ENCODE assay signal across 1 cellular context in the genomic region with DNA sequence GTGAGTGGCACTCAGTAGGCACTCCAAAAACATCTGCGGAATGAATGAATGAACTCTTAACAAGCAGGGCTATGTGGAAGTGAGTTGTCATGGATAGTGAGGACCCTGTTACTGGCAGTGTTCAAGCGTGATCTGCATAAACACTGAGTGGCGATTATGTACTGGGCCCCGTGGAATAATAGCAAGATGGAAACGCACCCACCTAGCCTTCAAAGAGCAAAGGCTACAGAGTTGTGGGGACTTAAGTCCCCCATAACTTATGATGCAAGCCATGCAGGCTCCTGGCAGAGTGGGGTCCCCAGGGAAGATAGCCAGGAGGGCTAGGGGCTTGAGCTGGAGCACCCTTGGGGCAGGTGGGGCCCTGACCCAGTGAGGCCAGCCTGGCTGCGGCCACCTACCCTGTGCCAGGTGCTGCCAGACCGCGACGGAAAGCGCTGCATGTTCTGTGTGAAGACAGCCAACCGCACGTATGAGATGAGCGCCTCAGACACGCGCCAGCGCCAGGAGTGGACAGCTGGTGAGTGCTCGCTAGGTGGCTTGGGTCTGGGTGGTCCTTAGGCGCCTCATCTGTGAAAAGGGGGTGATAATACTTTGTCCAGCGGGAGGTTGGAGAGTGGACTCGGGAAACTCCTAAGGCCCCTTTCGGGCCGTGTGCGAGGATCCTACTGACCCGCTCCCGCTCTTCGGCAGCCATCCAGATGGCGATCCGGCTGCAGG.
TF ChIP-seq lines count a peak whose summit lies in the region.

No MANE protein-coding gene starts in this region.

TF ChIP-seq in HepG2, 621 proteins besides CTCF, POLR2A, EP300 and RAD21 (continued from another document and continues in another):
- TF ChIP-seq DNMT3B (CRISPR knock-in tag; conservative IDR thresholded peaks at IDR 0.05) (0 out of 2 replicates have a peak, but pooled peaks have one; percentile 19), ZNF891 (CRISPR knock-in tag; IDR thresholded peaks at IDR 0.05) (no peak), KDM4B (CRISPR knock-in tag; IDR thresholded peaks at IDR 0.05) (no peak), GZF1 (CRISPR knock-in tag; IDR thresholded peaks at IDR 0.05) (no peak; the same call in 1 of the 2 replicates), ELF1 (CRISPR knock-in tag; IDR thresholded peaks at IDR 0.05) (no peak), CEBPG (CRISPR knock-in tag; IDR thresholded peaks at IDR 0.05) (no peak), ZNF878 (CRISPR knock-in tag; IDR thresholded peaks at IDR 0.05) (no peak), RXRA (CRISPR knock-in tag; IDR thresholded peaks at IDR 0.05) (peak; percentile 45; the same call in 1 of the 2 replicates), RORA (CRISPR knock-in tag; IDR thresholded peaks at IDR 0.05) (0 out of 2 replicates have a peak, but pooled peaks have one; percentile 75)
- TF ChIP-seq, protein P1, sequence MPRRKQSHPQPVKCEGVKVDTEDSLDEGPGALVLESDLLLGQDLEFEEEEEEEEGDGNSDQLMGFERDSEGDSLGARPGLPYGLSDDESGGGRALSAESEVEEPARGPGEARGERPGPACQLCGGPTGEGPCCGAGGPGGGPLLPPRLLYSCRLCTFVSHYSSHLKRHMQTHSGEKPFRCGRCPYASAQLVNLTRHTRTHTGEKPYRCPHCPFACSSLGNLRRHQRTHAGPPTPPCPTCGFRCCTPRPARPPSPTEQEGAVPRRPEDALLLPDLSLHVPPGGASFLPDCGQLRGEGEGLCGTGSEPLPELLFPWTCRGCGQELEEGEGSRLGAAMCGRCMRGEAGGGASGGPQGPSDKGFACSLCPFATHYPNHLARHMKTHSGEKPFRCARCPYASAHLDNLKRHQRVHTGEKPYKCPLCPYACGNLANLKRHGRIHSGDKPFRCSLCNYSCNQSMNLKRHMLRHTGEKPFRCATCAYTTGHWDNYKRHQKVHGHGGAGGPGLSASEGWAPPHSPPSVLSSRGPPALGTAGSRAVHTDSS (CRISPR knock-in tag; conservative IDR thresholded peaks at IDR 0.05), result no peak
- TF ChIP-seq, protein P2, sequence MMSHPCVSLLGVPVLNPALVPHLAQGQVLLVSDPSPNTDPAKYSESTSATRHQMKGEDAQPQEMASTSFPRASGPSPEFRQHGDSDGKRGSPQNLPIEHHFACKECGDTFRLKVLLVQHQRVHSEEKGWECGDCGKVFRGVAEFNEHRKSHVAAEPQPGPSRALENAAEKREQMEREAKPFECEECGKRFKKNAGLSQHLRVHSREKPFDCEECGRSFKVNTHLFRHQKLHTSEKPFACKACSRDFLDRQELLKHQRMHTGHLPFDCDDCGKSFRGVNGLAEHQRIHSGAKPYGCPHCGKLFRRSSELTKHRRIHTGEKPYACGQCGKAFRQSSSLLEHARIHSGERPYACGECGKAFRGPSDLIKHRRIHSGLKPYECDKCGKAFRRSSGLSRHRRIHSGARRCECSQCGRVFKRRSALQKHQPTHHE (CRISPR knock-in tag; IDR thresholded peaks at IDR 0.05; ENCODE audit: borderline replicate concordance), result no peak
- TF ChIP-seq, protein P3, sequence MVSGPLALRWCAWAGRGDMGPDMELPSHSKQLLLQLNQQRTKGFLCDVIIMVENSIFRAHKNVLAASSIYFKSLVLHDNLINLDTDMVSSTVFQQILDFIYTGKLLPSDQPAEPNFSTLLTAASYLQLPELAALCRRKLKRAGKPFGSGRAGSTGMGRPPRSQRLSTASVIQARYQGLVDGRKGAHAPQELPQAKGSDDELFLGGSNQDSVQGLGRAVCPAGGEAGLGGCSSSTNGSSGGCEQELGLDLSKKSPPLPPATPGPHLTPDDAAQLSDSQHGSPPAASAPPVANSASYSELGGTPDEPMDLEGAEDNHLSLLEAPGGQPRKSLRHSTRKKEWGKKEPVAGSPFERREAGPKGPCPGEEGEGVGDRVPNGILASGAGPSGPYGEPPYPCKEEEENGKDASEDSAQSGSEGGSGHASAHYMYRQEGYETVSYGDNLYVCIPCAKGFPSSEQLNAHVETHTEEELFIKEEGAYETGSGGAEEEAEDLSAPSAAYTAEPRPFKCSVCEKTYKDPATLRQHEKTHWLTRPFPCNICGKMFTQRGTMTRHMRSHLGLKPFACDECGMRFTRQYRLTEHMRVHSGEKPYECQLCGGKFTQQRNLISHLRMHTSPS (CRISPR knock-in tag; IDR thresholded peaks at IDR 0.05; ENCODE audit: low read depth), result 0 out of 2 replicates have a peak, but pooled peaks have one; percentile 29
- TF ChIP-seq, protein P4, sequence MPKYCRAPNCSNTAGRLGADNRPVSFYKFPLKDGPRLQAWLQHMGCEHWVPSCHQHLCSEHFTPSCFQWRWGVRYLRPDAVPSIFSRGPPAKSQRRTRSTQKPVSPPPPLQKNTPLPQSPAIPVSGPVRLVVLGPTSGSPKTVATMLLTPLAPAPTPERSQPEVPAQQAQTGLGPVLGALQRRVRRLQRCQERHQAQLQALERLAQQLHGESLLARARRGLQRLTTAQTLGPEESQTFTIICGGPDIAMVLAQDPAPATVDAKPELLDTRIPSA (CRISPR knock-in tag; IDR thresholded peaks at IDR 0.05; ENCODE audit: borderline replicate concordance), result peak; percentile 16; the same call in 1 of the 2 replicates
- TF ChIP-seq, protein P5, sequence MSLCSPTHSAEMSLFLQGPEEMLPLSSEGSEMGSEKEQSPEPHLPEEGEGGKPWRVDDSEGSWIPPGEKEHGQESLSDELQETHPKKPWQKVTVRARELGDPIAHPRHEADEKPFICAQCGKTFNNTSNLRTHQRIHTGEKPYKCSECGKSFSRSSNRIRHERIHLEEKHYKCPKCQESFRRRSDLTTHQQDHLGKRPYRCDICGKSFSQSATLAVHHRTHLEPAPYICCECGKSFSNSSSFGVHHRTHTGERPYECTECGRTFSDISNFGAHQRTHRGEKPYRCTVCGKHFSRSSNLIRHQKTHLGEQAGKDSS (CRISPR knock-in tag; IDR thresholded peaks at IDR 0.05; ENCODE audit: borderline replicate concordance, low read depth), result no peak; the same call in 1 of the 2 replicates
- TF ChIP-seq, protein P6, sequence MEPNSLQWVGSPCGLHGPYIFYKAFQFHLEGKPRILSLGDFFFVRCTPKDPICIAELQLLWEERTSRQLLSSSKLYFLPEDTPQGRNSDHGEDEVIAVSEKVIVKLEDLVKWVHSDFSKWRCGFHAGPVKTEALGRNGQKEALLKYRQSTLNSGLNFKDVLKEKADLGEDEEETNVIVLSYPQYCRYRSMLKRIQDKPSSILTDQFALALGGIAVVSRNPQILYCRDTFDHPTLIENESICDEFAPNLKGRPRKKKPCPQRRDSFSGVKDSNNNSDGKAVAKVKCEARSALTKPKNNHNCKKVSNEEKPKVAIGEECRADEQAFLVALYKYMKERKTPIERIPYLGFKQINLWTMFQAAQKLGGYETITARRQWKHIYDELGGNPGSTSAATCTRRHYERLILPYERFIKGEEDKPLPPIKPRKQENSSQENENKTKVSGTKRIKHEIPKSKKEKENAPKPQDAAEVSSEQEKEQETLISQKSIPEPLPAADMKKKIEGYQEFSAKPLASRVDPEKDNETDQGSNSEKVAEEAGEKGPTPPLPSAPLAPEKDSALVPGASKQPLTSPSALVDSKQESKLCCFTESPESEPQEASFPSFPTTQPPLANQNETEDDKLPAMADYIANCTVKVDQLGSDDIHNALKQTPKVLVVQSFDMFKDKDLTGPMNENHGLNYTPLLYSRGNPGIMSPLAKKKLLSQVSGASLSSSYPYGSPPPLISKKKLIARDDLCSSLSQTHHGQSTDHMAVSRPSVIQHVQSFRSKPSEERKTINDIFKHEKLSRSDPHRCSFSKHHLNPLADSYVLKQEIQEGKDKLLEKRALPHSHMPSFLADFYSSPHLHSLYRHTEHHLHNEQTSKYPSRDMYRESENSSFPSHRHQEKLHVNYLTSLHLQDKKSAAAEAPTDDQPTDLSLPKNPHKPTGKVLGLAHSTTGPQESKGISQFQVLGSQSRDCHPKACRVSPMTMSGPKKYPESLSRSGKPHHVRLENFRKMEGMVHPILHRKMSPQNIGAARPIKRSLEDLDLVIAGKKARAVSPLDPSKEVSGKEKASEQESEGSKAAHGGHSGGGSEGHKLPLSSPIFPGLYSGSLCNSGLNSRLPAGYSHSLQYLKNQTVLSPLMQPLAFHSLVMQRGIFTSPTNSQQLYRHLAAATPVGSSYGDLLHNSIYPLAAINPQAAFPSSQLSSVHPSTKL (CRISPR knock-in tag; IDR thresholded peaks at IDR 0.05), result no peak
- TF ChIP-seq, protein P7, sequence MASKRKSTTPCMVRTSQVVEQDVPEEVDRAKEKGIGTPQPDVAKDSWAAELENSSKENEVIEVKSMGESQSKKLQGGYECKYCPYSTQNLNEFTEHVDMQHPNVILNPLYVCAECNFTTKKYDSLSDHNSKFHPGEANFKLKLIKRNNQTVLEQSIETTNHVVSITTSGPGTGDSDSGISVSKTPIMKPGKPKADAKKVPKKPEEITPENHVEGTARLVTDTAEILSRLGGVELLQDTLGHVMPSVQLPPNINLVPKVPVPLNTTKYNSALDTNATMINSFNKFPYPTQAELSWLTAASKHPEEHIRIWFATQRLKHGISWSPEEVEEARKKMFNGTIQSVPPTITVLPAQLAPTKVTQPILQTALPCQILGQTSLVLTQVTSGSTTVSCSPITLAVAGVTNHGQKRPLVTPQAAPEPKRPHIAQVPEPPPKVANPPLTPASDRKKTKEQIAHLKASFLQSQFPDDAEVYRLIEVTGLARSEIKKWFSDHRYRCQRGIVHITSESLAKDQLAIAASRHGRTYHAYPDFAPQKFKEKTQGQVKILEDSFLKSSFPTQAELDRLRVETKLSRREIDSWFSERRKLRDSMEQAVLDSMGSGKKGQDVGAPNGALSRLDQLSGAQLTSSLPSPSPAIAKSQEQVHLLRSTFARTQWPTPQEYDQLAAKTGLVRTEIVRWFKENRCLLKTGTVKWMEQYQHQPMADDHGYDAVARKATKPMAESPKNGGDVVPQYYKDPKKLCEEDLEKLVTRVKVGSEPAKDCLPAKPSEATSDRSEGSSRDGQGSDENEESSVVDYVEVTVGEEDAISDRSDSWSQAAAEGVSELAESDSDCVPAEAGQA (IDR thresholded peaks at IDR 0.05; ENCODE audit: low read depth), result no peak
- TF ChIP-seq, protein P7 (CRISPR knock-in tag; IDR thresholded peaks at IDR 0.05; ENCODE audit: borderline replicate concordance), result no peak
- TF ChIP-seq, protein P8, sequence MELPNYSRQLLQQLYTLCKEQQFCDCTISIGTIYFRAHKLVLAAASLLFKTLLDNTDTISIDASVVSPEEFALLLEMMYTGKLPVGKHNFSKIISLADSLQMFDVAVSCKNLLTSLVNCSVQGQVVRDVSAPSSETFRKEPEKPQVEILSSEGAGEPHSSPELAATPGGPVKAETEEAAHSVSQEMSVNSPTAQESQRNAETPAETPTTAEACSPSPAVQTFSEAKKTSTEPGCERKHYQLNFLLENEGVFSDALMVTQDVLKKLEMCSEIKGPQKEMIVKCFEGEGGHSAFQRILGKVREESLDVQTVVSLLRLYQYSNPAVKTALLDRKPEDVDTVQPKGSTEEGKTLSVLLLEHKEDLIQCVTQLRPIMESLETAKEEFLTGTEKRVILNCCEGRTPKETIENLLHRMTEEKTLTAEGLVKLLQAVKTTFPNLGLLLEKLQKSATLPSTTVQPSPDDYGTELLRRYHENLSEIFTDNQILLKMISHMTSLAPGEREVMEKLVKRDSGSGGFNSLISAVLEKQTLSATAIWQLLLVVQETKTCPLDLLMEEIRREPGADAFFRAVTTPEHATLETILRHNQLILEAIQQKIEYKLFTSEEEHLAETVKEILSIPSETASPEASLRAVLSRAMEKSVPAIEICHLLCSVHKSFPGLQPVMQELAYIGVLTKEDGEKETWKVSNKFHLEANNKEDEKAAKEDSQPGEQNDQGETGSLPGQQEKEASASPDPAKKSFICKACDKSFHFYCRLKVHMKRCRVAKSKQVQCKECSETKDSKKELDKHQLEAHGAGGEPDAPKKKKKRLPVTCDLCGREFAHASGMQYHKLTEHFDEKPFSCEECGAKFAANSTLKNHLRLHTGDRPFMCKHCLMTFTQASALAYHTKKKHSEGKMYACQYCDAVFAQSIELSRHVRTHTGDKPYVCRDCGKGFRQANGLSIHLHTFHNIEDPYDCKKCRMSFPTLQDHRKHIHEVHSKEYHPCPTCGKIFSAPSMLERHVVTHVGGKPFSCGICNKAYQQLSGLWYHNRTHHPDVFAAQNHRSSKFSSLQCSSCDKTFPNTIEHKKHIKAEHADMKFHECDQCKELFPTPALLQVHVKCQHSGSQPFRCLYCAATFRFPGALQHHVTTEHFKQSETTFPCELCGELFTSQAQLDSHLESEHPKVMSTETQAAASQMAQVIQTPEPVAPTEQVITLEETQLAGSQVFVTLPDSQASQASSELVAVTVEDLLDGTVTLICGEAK (IDR thresholded peaks at IDR 0.05), result no peak
- TF ChIP-seq, protein P8 (CRISPR knock-in tag; IDR thresholded peaks at IDR 0.05), result peak; percentile 49; the same call in 1 of the 2 replicates
